1 cellular context compared by ENCODE assay signal in the genomic region with DNA sequence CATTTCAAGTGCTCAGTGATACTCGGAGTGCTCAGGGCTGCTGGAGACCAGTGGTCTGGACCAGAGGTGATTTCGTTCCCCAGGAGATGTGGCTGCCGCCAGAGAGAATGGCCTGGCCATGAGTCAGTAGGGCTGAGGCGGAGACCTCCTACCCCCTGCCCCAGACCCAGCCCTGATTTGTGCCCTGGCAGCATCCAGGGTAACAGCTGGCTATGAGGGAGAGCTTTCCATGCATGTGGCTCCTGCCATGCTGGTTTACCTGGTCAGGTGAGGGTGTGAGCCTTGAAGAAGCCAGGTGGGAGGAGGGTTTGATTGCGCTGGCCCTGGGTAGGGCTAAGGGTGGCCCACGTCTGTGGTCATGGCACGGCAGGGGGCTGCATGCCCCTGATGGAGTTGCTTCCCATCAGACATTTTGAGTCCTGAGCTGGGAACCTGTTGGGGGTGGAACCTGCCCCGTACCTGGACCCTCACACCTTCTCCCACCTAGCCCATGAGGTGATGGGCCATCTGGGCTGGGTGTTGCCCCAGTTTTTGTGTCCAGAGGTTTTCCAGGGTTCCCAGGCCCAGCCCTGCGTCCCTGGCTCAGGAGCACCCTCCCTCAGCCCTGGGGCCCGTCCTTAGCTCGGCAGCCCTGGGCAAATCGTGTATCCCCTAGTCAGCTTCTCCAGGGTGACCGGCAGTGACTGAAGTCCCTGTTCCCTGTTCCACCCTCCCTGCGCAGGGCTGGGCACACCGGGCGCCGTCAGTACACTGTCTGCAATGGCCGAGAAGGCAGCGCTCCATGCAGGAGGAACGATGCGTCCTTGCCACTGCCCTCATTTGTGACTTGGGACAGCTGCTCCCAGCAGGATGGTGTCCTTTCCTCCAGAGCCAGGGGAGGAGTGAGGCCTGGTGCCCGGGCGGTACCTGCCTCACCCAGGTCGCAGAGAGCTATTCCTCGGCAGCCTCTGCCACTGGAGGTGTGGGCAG.
TF ChIP-seq lines count a peak whose summit lies in the region.

No MANE protein-coding gene starts in this region.

TF ChIP-seq in IMR-90, 13 proteins besides CTCF, POLR2A, EP300 and RAD21:
- TF ChIP-seq MAFK (IDR thresholded peaks at IDR 0.05; ENCODE audit: low read depth, low read length) (no peak), MXI1 (IDR thresholded peaks at IDR 0.05; ENCODE audit: borderline replicate concordance, low read depth, low read length) (no peak), FOS (IDR thresholded peaks at IDR 0.05; ENCODE audit: low read depth, low read length) (no peak), SMC3 (IDR thresholded peaks at IDR 0.05; ENCODE audit: low read depth, low read length) (no peak), BHLHE40 (IDR thresholded peaks at IDR 0.05; ENCODE audit: low read depth, low read length) (no peak), USF2 (IDR thresholded peaks at IDR 0.05; ENCODE audit: low read depth, low read length) (no peak), RFX5 (IDR thresholded peaks at IDR 0.05; ENCODE audit: low read depth, low read length) (no peak), CHD1 (IDR thresholded peaks at IDR 0.05; ENCODE audit: low read depth, low read length) (no peak), NFE2L2 (IDR thresholded peaks at IDR 0.05; ENCODE audit: low read depth, low read length) (no peak), RCOR1 (IDR thresholded peaks at IDR 0.05; ENCODE audit: insufficient replicate concordance, low read length) (no peak)
- TF ChIP-seq, protein P1, sequence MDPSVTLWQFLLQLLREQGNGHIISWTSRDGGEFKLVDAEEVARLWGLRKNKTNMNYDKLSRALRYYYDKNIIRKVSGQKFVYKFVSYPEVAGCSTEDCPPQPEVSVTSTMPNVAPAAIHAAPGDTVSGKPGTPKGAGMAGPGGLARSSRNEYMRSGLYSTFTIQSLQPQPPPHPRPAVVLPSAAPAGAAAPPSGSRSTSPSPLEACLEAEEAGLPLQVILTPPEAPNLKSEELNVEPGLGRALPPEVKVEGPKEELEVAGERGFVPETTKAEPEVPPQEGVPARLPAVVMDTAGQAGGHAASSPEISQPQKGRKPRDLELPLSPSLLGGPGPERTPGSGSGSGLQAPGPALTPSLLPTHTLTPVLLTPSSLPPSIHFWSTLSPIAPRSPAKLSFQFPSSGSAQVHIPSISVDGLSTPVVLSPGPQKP (IDR thresholded peaks at IDR 0.05; ENCODE audit: borderline replicate concordance, low read depth, low read length), result no peak
